2 cellular contexts compared by ENCODE assay signal in the genomic region with DNA sequence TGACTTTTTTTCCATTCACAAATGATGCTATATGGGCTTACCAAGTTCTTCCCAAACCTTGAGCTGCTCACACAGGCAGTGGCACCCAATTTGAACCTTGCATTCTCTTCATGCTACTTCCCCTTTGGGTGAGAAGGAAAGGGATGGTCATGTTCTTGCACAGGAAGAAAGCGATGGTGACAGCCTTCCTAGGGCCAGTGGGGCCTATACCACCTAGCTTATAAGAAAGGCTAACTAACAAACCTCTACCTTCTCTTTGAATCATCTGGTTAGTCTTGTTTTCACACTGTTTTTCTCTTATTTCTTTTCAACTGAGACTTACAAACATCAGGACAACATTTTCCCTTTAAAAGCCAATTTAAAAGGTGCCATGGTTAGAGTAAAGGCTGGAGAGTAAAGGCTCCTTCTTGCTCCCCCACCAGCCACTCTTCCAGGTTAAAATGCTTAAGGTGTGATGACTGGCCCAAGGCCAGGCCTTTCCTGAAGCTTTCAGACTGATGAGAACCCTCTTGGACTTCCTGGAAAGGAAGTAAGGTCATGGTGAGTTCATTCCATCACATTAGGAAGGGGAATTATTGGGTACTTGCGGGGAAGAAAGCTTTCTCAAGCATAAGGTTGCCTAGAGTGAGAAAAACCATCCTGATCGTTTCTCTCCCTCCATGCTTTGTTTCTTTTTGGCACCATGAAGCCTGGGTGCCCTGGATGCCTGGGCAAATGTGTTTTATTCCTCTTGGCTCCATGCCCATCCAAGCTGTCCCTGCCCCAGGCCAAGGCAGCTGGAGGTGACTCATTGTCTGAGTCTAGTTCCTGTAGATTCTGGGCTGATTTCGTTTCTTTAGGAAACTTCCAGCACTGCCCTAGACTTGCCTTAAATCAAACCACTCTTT.
A peak's percentile ranks its signal among the peaks of the same experiment; 100 is the strongest.
TF ChIP-seq lines count a peak whose summit lies in the region.

No MANE protein-coding gene starts in this region.

TF ChIP-seq in HEK293, 187 proteins besides CTCF, POLR2A, EP300 and RAD21 (continues in another document):
- TF ChIP-seq, protein P1, sequence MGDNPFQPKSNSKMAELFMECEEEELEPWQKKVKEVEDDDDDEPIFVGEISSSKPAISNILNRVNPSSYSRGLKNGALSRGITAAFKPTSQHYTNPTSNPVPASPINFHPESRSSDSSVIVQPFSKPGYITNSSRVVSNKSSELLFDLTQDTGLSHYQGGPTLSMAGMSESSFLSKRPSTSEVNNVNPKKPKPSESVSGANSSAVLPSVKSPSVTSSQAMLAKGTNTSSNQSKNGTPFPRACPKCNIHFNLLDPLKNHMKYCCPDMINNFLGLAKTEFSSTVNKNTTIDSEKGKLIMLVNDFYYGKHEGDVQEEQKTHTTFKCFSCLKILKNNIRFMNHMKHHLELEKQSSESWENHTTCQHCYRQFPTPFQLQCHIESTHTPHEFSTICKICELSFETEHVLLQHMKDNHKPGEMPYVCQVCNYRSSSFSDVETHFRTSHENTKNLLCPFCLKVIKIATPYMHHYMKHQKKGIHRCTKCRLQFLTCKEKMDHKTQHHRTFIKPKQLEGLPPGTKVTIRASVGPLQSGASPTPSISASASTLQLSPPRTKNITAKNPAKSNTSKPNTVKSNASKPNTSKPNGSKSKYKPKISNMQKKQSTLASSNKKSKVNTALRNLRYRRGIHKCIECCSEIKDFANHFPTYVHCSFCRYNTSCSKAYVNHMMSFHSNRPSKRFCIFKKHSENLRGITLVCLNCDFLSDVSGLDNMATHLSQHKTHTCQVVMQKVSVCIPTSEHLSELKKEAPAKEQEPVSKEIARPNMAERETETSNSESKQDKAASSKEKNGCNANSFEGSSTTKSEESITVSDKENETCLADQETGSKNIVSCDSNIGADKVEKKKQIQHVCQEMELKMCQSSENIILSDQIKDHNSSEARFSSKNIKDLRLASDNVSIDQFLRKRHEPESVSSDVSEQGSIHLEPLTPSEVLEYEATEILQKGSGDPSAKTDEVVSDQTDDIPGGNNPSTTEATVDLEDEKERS (tag by site-specific recombination; IDR thresholded peaks at IDR 0.05): no peak
- TF ChIP-seq ZNF416 (tag by site-specific recombination; IDR thresholded peaks at IDR 0.05) (no peak), ZNF600 (tag by site-specific recombination; IDR thresholded peaks at IDR 0.05) (peak; percentile 39; the same call in 1 of the 2 replicates), ZNF660 (tag by site-specific recombination; IDR thresholded peaks at IDR 0.05) (peak; percentile 59; the same call in 1 of the 2 replicates), ZNF302 (tag by site-specific recombination; IDR thresholded peaks at IDR 0.05; ENCODE audit: low read depth) (no peak), GFI1B (tag by site-specific recombination; IDR thresholded peaks at IDR 0.05) (no peak), WT1 (tag by site-specific recombination; IDR thresholded peaks at IDR 0.05) (no peak), ZBTB20 (tag by site-specific recombination; IDR thresholded peaks at IDR 0.05) (peak; percentile 91), ZNF843 (tag by site-specific recombination; IDR thresholded peaks at IDR 0.05) (0 out of 2 replicates have a peak, but pooled peaks have one; percentile 28)
- TF ChIP-seq, protein P2, sequence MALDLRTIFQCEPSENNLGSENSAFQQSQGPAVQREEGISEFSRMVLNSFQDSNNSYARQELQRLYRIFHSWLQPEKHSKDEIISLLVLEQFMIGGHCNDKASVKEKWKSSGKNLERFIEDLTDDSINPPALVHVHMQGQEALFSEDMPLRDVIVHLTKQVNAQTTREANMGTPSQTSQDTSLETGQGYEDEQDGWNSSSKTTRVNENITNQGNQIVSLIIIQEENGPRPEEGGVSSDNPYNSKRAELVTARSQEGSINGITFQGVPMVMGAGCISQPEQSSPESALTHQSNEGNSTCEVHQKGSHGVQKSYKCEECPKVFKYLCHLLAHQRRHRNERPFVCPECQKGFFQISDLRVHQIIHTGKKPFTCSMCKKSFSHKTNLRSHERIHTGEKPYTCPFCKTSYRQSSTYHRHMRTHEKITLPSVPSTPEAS (tag by site-specific recombination; IDR thresholded peaks at IDR 0.05): no peak
- TF ChIP-seq, protein P3, sequence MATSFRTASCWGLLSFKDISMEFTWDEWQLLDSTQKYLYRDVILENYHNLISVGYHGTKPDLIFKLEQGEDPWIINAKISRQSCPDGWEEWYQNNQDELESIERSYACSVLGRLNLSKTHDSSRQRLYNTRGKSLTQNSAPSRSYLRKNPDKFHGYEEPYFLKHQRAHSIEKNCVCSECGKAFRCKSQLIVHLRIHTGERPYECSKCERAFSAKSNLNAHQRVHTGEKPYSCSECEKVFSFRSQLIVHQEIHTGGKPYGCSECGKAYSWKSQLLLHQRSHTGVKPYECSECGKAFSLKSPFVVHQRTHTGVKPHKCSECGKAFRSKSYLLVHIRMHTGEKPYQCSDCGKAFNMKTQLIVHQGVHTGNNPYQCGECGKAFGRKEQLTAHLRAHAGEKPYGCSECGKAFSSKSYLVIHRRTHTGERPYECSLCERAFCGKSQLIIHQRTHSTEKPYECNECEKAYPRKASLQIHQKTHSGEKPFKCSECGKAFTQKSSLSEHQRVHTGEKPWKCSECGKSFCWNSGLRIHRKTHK (tag by site-specific recombination; IDR thresholded peaks at IDR 0.05): no peak
- TF ChIP-seq, protein P4, sequence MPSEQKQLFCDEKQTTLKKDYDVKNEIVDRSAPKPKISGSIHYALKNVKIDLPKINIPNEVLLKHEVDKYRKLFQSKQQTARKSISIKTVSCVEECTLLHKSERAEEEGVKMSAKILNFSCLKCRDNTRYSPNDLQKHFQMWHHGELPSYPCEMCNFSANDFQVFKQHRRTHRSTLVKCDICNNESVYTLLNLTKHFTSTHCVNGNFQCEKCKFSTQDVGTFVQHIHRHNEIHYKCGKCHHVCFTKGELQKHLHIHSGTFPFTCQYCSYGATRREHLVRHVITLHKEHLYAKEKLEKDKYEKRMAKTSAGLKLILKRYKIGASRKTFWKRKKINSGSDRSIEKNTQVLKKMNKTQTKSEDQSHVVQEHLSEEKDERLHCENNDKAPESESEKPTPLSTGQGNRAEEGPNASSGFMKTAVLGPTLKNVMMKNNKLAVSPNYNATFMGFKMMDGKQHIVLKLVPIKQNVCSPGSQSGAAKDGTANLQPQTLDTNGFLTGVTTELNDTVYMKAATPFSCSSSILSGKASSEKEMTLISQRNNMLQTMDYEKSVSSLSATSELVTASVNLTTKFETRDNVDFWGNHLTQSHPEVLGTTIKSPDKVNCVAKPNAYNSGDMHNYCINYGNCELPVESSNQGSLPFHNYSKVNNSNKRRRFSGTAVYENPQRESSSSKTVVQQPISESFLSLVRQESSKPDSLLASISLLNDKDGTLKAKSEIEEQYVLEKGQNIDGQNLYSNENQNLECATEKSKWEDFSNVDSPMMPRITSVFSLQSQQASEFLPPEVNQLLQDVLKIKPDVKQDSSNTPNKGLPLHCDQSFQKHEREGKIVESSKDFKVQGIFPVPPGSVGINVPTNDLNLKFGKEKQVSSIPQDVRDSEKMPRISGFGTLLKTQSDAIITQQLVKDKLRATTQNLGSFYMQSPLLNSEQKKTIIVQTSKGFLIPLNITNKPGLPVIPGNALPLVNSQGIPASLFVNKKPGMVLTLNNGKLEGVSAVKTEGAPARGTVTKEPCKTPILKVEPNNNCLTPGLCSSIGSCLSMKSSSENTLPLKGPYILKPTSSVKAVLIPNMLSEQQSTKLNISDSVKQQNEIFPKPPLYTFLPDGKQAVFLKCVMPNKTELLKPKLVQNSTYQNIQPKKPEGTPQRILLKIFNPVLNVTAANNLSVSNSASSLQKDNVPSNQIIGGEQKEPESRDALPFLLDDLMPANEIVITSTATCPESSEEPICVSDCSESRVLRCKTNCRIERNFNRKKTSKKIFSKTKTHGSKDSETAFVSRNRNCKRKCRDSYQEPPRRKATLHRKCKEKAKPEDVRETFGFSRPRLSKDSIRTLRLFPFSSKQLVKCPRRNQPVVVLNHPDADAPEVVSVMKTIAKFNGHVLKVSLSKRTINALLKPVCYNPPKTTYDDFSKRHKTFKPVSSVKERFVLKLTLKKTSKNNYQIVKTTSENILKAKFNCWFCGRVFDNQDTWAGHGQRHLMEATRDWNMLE (tag by site-specific recombination; conservative IDR thresholded peaks at IDR 0.05; ENCODE audit: low read depth): 0 out of 2 replicates have a peak, but pooled peaks have one; percentile 21

TF ChIP-seq in SK-N-SH, 30 proteins besides CTCF, POLR2A, EP300 and RAD21 (continued from another document):
- TF ChIP-seq, protein P5, sequence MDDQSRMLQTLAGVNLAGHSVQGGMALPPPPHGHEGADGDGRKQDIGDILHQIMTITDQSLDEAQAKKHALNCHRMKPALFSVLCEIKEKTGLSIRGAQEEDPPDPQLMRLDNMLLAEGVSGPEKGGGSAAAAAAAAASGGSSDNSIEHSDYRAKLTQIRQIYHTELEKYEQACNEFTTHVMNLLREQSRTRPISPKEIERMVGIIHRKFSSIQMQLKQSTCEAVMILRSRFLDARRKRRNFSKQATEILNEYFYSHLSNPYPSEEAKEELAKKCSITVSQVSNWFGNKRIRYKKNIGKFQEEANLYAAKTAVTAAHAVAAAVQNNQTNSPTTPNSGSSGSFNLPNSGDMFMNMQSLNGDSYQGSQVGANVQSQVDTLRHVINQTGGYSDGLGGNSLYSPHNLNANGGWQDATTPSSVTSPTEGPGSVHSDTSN (IDR thresholded peaks at IDR 0.05): peak; percentile 85
- TF ChIP-seq MXI1 (IDR thresholded peaks at IDR 0.05; ENCODE audit: low read depth, low read length) (no peak), RXRA (IDR thresholded peaks at IDR 0.05; ENCODE audit: borderline replicate concordance, low read depth) (peak; percentile 91), JUND (IDR thresholded peaks at IDR 0.05) (peak; percentile 96), GABPA (IDR thresholded peaks at IDR 0.05; ENCODE audit: low read depth) (no peak), TEAD4 (IDR thresholded peaks at IDR 0.05; ENCODE audit: borderline replicate concordance, insufficient read depth) (peak; percentile 71), FOXJ3 (CRISPR knock-in tag; IDR thresholded peaks at IDR 0.05) (no peak), TAF1 (IDR thresholded peaks at IDR 0.05; ENCODE audit: borderline replicate concordance, low read depth, low read length) (no peak), NFIC (IDR thresholded peaks at IDR 0.05; ENCODE audit: borderline replicate concordance) (peak; percentile 100), CHD2 (IDR thresholded peaks at IDR 0.05; ENCODE audit: low read length, partially characterized antibody) (no peak), ELF1 (IDR thresholded peaks at IDR 0.05) (no peak), YY1 (IDR thresholded peaks at IDR 0.05; ENCODE audit: low read depth) (no peak), SMC3 (IDR thresholded peaks at IDR 0.05; ENCODE audit: low read depth, low read length) (no peak), NRF1 (IDR thresholded peaks at IDR 0.05; ENCODE audit: low read depth, low read length) (no peak), EZH2phosphoT487 (IDR thresholded peaks at IDR 0.05; ENCODE audit: borderline replicate concordance, low read depth) (no peak), RFX5 (IDR thresholded peaks at IDR 0.05; ENCODE audit: low read length) (no peak), TCF12 (IDR thresholded peaks at IDR 0.05) (peak; percentile 97), GATA2 (CRISPR knock-in tag; IDR thresholded peaks at IDR 0.05) (peak; percentile 17; the same call in 1 of the 2 replicates), MEF2A (IDR thresholded peaks at IDR 0.05; ENCODE audit: borderline replicate concordance, low read depth) (peak; percentile 44; the same call in 1 of the 2 replicates)
- TF ChIP-seq, protein P6, sequence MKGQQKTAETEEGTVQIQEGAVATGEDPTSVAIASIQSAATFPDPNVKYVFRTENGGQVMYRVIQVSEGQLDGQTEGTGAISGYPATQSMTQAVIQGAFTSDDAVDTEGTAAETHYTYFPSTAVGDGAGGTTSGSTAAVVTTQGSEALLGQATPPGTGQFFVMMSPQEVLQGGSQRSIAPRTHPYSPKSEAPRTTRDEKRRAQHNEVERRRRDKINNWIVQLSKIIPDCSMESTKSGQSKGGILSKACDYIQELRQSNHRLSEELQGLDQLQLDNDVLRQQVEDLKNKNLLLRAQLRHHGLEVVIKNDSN (IDR thresholded peaks at IDR 0.05; ENCODE audit: borderline replicate concordance, low read depth): no peak
- TF ChIP-seq, protein P7, sequence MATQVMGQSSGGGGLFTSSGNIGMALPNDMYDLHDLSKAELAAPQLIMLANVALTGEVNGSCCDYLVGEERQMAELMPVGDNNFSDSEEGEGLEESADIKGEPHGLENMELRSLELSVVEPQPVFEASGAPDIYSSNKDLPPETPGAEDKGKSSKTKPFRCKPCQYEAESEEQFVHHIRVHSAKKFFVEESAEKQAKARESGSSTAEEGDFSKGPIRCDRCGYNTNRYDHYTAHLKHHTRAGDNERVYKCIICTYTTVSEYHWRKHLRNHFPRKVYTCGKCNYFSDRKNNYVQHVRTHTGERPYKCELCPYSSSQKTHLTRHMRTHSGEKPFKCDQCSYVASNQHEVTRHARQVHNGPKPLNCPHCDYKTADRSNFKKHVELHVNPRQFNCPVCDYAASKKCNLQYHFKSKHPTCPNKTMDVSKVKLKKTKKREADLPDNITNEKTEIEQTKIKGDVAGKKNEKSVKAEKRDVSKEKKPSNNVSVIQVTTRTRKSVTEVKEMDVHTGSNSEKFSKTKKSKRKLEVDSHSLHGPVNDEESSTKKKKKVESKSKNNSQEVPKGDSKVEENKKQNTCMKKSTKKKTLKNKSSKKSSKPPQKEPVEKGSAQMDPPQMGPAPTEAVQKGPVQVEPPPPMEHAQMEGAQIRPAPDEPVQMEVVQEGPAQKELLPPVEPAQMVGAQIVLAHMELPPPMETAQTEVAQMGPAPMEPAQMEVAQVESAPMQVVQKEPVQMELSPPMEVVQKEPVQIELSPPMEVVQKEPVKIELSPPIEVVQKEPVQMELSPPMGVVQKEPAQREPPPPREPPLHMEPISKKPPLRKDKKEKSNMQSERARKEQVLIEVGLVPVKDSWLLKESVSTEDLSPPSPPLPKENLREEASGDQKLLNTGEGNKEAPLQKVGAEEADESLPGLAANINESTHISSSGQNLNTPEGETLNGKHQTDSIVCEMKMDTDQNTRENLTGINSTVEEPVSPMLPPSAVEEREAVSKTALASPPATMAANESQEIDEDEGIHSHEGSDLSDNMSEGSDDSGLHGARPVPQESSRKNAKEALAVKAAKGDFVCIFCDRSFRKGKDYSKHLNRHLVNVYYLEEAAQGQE (IDR thresholded peaks at IDR 0.05; ENCODE audit: low read depth, low read length): peak; percentile 61; the same call in 1 of the 2 replicates
- TF ChIP-seq, protein P8, sequence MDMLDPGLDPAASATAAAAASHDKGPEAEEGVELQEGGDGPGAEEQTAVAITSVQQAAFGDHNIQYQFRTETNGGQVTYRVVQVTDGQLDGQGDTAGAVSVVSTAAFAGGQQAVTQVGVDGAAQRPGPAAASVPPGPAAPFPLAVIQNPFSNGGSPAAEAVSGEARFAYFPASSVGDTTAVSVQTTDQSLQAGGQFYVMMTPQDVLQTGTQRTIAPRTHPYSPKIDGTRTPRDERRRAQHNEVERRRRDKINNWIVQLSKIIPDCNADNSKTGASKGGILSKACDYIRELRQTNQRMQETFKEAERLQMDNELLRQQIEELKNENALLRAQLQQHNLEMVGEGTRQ (IDR thresholded peaks at IDR 0.05; ENCODE audit: borderline replicate concordance, low read depth, low read length): no peak
TF ChIP-seq in SK-N-SH: peak in this region for 14.
